In the genomic region with DNA sequence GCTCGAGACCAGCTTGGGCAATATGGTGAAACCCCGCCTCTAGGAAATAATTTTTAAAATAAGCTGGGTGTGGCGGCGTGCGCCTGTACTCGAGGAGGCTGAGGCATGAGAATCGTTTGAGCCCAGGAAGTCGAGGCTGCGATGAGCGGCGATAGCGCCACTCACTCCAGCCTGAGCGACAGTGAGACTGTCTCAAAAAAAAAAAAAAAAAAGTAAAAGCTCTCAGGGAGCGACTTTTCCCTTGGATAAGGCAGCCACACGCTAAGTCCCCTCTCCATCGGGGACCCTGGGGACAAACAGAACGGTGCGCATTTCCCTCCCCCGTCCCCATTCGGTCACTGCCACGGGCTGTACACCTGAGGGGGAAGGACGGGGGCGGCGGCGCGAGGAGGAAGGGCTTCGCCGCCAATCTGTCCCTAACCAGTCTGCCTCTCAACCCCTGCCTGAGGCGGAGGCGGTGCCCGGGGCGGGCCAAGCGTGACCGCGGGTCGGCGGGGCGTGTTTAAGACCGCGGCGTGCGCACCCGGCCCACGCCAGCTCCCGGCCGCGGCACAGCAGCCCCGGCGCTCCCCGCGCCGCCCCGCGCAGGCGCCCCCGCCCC, we compare ENCODE assay signal across 8 cellular contexts. TPM values are rescaled to one million over a fixed set of nuclear protein-coding genes. Genes with fewer than 3 reads are reported as not detected.
A peak's percentile ranks its signal among the peaks of the same experiment; 100 is the strongest.
DNase-seq lines count a peak whose midpoint lies in the region; ATAC-seq and TF ChIP-seq lines count a peak whose summit lies in the region.

Gene GMPR (plus strand): TSS at position 531 of the 601 bp plus-strand sequence. CDS start 107 bp downstream, outside the sequence.

- DNase-seq in RPMI7951 (ENCODE audit: low read depth) (peak; percentile 75), nucleus accumbens (lab: John Stamatoyannopoulos, UW) (peak in 42 of 56 donors; percentile 2 to 69 (median 30)), thoracic aorta (ENCODE audit: low spot score) (peak; percentile 49)
- DNase-seq in activated naive CD4-positive, alpha-beta T cell treated with Interleukin-2 at 50 U/mL for 16 hours, result peak; percentile 78

- no peaks in the 10 kb centered on the region for H3K9me3 ChIP-seq in gastroesophageal sphincter
- no peaks in the 10 kb centered on the region for H3K9me3 ChIP-seq in thoracic aorta

- TF ChIP-seq EP300 in gastroesophageal sphincter (IDR thresholded peaks at IDR 0.05), result no peak

- WGBS in gastroesophageal sphincter (ENCODE audit: low coverage in 1 of 2), 2 donors, result 49 to 57% methylated on average over 3 to 6 of the region's 56 CpGs

- ATAC-seq in GM18867 (IDR thresholded peaks at IDR 0.05; ENCODE audit: unreplicated experiment) (peak; percentile 86), HG03159 (IDR thresholded peaks at IDR 0.05; ENCODE audit: unreplicated experiment) (peak; percentile 57), gastroesophageal sphincter (peak; percentile 87), thoracic aorta (ENCODE audit: insufficient number of reproducible peaks, low FRiP score, low read depth) (peak; percentile 39)

- H3K27me3 ChIP-seq in gastroesophageal sphincter, result no peaks in the 10 kb centered on the region
- no peaks in the 10 kb centered on the region for H3K27me3 ChIP-seq in thoracic aorta (replicated peaks; ENCODE audit: insufficient read depth)

- H3K27ac ChIP-seq in 22Rv1 (peak within 1 kb of the TSS; percentile 47), gastroesophageal sphincter (peak within 1 kb of the TSS; percentile 62 to 89 (median 80)), thoracic aorta (peak within 1 kb of the TSS; percentile 88)

- peak in 1 of 2 donors; percentile 63 for TF ChIP-seq POLR2A in gastroesophageal sphincter (IDR thresholded peaks at IDR 0.05)

- H3K4me3 ChIP-seq in gastroesophageal sphincter (peak within 1 kb of the TSS; percentile 76 to 82), thoracic aorta (peak within 1 kb of the TSS; percentile 80)

- TF ChIP-seq CTCF in 22Rv1 (IDR thresholded peaks at IDR 0.05) (no peak), gastroesophageal sphincter (IDR thresholded peaks at IDR 0.05) (no peak), thoracic aorta (IDR thresholded peaks at IDR 0.05) (no peak)

- H3K4me1 ChIP-seq in gastroesophageal sphincter, result peaks cover 0 to 67% (median 16%) of the 10 kb centered on the region in 3 donors
- H3K4me1 ChIP-seq in thoracic aorta (ENCODE audit: control insufficient read depth in 1 of 2, low read depth in 2 of 2), result peaks cover 27 to 55% of the 10 kb centered on the region in 2 donors

- H3K36me3 ChIP-seq in gastroesophageal sphincter (no peaks in the 10 kb centered on the region), thoracic aorta (no peaks in the 10 kb centered on the region)

RNA-seq across cellular contexts. Expression of gene GMPR, which starts in this region (rescaled TPM):
- total RNA-seq in RPMI7951 (2014; rRNA removed; shearing (Covaris generic)), result 33.5 and 34.9 TPM in 2 replicates
- total RNA-seq in gastroesophageal sphincter (10 to 100 TPM; 18.2 to 71.5 (median 45.6) TPM), thoracic aorta (10 to 100 TPM; 17.0 to 62.1 TPM)

Comparison
In these comparisons a context has a peak if more than half of its experiments do, and no peak if none do; other contexts are left out.
1. Peak in every context shown above with its lines: DNase-seq, ATAC-seq, H3K4me3 ChIP-seq and H3K27ac ChIP-seq.